Comparison of ENCODE assay signal across 1 cellular context in genomic region chr5:134511796-134512660, GRCh38.
TF ChIP-seq lines count a peak whose summit lies in the region.

No MANE protein-coding gene starts in this region.

TF ChIP-seq in HepG2, 621 proteins besides CTCF, POLR2A, EP300 and RAD21 (continued from another document and continues in another):
- TF ChIP-seq TBX2 (CRISPR knock-in tag; IDR thresholded peaks at IDR 0.05; ENCODE audit: borderline replicate concordance) (0 out of 2 replicates have a peak, but pooled peaks have one; percentile 64), MNT (IDR thresholded peaks at IDR 0.05) (no peak), ATF6 (CRISPR knock-in tag; conservative IDR thresholded peaks at IDR 0.05) (no peak), ZSCAN9 (CRISPR knock-in tag; IDR thresholded peaks at IDR 0.05; ENCODE audit: borderline replicate concordance) (peak; percentile 16; the same call in 1 of the 2 replicates), ZNF569 (CRISPR knock-in tag; IDR thresholded peaks at IDR 0.05; ENCODE audit: borderline replicate concordance) (peak; percentile 5; the same call in 1 of the 2 replicates), ZNF343 (CRISPR knock-in tag; IDR thresholded peaks at IDR 0.05) (no peak), LCORL (IDR thresholded peaks at IDR 0.05) (no peak), LCORL (CRISPR knock-in tag; IDR thresholded peaks at IDR 0.05) (0 out of 2 replicates have a peak, but pooled peaks have one; percentile 22), PLSCR1 (CRISPR knock-in tag; IDR thresholded peaks at IDR 0.05; ENCODE audit: borderline replicate concordance) (no peak), ATF2 (CRISPR knock-in tag; IDR thresholded peaks at IDR 0.05) (peak; percentile 51; the same call in 1 of the 2 replicates), FOXJ3 (CRISPR knock-in tag; IDR thresholded peaks at IDR 0.05; ENCODE audit: borderline replicate concordance) (0 out of 2 replicates have a peak, but pooled peaks have one; percentile 27), TAF15 (IDR thresholded peaks at IDR 0.05; ENCODE audit: low read depth, low read length, poor library complexity, severe bottlenecking) (no peak), NFIC (IDR thresholded peaks at IDR 0.05; ENCODE audit: low read length) (no peak), TCF7 (IDR thresholded peaks at IDR 0.05; ENCODE audit: low read depth) (peak; percentile 29; the same call in 1 of the 2 replicates), GLMP (CRISPR knock-in tag; IDR thresholded peaks at IDR 0.05; ENCODE audit: borderline replicate concordance) (no peak), NFYB (CRISPR knock-in tag; IDR thresholded peaks at IDR 0.05) (no peak), PPARG (CRISPR knock-in tag; conservative IDR thresholded peaks at IDR 0.05) (no peak), BCL6 (CRISPR knock-in tag; IDR thresholded peaks at IDR 0.05) (peak; percentile 71), SAP130 (CRISPR knock-in tag; IDR thresholded peaks at IDR 0.05; ENCODE audit: low read depth) (peak; percentile 19; the same call in 1 of the 2 replicates), HMGXB3 (CRISPR knock-in tag; IDR thresholded peaks at IDR 0.05; ENCODE audit: borderline replicate concordance) (no peak), ZBTB39 (CRISPR knock-in tag; IDR thresholded peaks at IDR 0.05) (no peak), SIX4 (CRISPR knock-in tag; IDR thresholded peaks at IDR 0.05) (no peak), LRRFIP1 (CRISPR knock-in tag; conservative IDR thresholded peaks at IDR 0.05) (0 out of 2 replicates have a peak, but pooled peaks have one; percentile 53), CBX2 (IDR thresholded peaks at IDR 0.05; ENCODE audit: low read depth, low read length) (no peak), CBX2 (CRISPR knock-in tag; IDR thresholded peaks at IDR 0.05; ENCODE audit: low read depth) (no peak), SRSF4 (IDR thresholded peaks at IDR 0.05; ENCODE audit: low read depth, low read length, poor library complexity, severe bottlenecking) (no peak), KAT8 (CRISPR knock-in tag; IDR thresholded peaks at IDR 0.05) (no peak; the same call in 1 of the 2 replicates), ZNF484 (CRISPR knock-in tag; IDR thresholded peaks at IDR 0.05; ENCODE audit: borderline replicate concordance, low read depth) (no peak), ZNF317 (CRISPR knock-in tag; IDR thresholded peaks at IDR 0.05) (no peak), CHCHD3 (CRISPR knock-in tag; IDR thresholded peaks at IDR 0.05) (no peak), SKI (IDR thresholded peaks at IDR 0.05; ENCODE audit: partially characterized antibody) (peak; percentile 79), FOXC1 (CRISPR knock-in tag; IDR thresholded peaks at IDR 0.05; ENCODE audit: borderline replicate concordance) (no peak), IRF9 (CRISPR knock-in tag; IDR thresholded peaks at IDR 0.05; ENCODE audit: borderline replicate concordance) (no peak), NCOA5 (CRISPR knock-in tag; IDR thresholded peaks at IDR 0.05) (no peak), NR2F6 (IDR thresholded peaks at IDR 0.05) (peak; percentile 62), NR2F6 (CRISPR knock-in tag; IDR thresholded peaks at IDR 0.05) (peak; percentile 56), CREBL2 (CRISPR knock-in tag; IDR thresholded peaks at IDR 0.05; ENCODE audit: borderline replicate concordance) (no peak), NONO (IDR thresholded peaks at IDR 0.05) (no peak), NONO (CRISPR knock-in tag; conservative IDR thresholded peaks at IDR 0.05) (no peak), AGO2 (optimal IDR thresholded peaks at IDR 0.05; ENCODE audit: low read depth, low read length) (no peak), ZNF513 (CRISPR knock-in tag; conservative IDR thresholded peaks at IDR 0.05) (no peak)
